Comparison of ENCODE assay signal across 25 cellular contexts in genomic region chr1:10573446-10573845, GRCh38.
DNase-seq lines count a peak whose midpoint lies in the region; ATAC-seq and TF ChIP-seq lines count a peak whose summit lies in the region.
"Had no signal": no experiment of that assay in that cellular context is flagged by ENCODE, and none has a peak within 500 bp of the region (broad histone marks: within the 10 kb centered on the region; RNA-seq: fewer than 3 reads in every experiment).

No MANE protein-coding gene starts in this region.

- no peak overlapping the region for H3K4me3 Mint-ChIP-seq in central memory CD8-positive, alpha-beta T cell
- H3K4me3 Mint-ChIP-seq: B cell, CD14-positive monocyte, T-cell had no signal

- peaks cover 7% of the 10 kb centered on the region for H3K36me3 Mint-ChIP-seq in central memory CD8-positive, alpha-beta T cell (ENCODE audit: insufficient read depth)

- DNase-seq in AG04449 (ENCODE audit: low read depth, low spot score) (peak; percentile 59), GM04503 (ENCODE audit: low read depth) (peak; percentile 11), iris pigment epithelial cell (ENCODE audit: low read depth) (peak; percentile 16), NCI-H1417 (lab: John Stamatoyannopoulos, UW) (no peak), NOMO-1 treated with dmso at 0.1 percent for 144 hours (lab: John Stamatoyannopoulos, UW; ENCODE audit: unreplicated experiment) (no peak)
- no peak for DNase-seq in central memory CD8-positive, alpha-beta T cell (ENCODE audit: low spot score in 2 of 2)
- DNase-seq: 8988T, DMS53, H7, Karpas-422, MV-4-11, NCI-H1105 treated with DMSO at 0.1 percent for 48 hours, NCI-H1694, NCI-H2081, NCI-H2171, NCI-H345, NCI-H524, NCI-H82, SJCRH30, T-cell had no signal

- no peaks in the 10 kb centered on the region for H3K9me3 Mint-ChIP-seq in central memory CD8-positive, alpha-beta T cell

- peak overlapping the region; percentile 0 for H3K27ac Mint-ChIP-seq in central memory CD8-positive, alpha-beta T cell (ENCODE audit: low read depth)
- H3K27ac Mint-ChIP-seq: B cell, CD14-positive monocyte, T-cell had no signal

- H3K4me1 Mint-ChIP-seq in central memory CD8-positive, alpha-beta T cell: no peaks in the 10 kb centered on the region
- H3K4me1 Mint-ChIP-seq: B cell, CD14-positive monocyte, T-cell had no signal

- POLR2A ChIA-PET in AG04449 (lab: Yijun Ruan, JAX): no interaction called here

- no peak overlapping the region for H3K4me3 ChIP-seq in AG04449 (ENCODE audit: low read depth, low read length)
- H3K4me3 ChIP-seq: GM12878, SJCRH30 had no signal

- no peak for TF ChIP-seq CTCF in AG04449 (IDR thresholded peaks at IDR 0.05; ENCODE audit: insufficient read depth, low read length, missing control alignments)

- no peak for ATAC-seq in central memory CD8-positive, alpha-beta T cell (replicated peaks; ENCODE audit: extremely low read depth, poor library complexity, severe bottlenecking)
- ATAC-seq in GM18517 (IDR thresholded peaks at IDR 0.05; ENCODE audit: unreplicated experiment) (no peak), HG02763 (IDR thresholded peaks at IDR 0.05; ENCODE audit: unreplicated experiment) (no peak)
- ATAC-seq: GM12878, T-cell had no signal

- CTCF ChIA-PET in AG04449 (lab: Yijun Ruan, JAX): interaction anchor here (1.2 to 1.8 kb wide), 2 partner anchors 15 to 388 kb away, joined by 3 read pairs; no protein-coding TSS in a partner anchor

- no peaks in the 10 kb centered on the region for H3K27me3 Mint-ChIP-seq in central memory CD8-positive, alpha-beta T cell
- H3K27me3 Mint-ChIP-seq: B cell, T-cell had no signal

Comparison
In these comparisons a context has a peak if more than half of its experiments do, and no peak if none do; other contexts are left out.
1. DNase-seq: peak in AG04449 (single experiment), GM04503 (single experiment) and iris pigment epithelial cell (single experiment); none in central memory CD8-positive, alpha-beta T cell (0 of 2), NCI-H1417 (0 of 3) and NOMO-1 treated with dmso at 0.1 percent for 144 hours (single experiment).